ENCODE assay signal across 13 cellular contexts in genomic region chr1:9164919-9165318, GRCh38. TPM values are rescaled to one million over a fixed set of nuclear protein-coding genes. Genes with fewer than 3 reads are reported as not detected.
A peak's percentile ranks its signal among the peaks of the same experiment; 100 is the strongest.
DNase-seq lines count a peak whose midpoint lies in the region; ATAC-seq, FAIRE-seq and TF ChIP-seq lines count a peak whose summit lies in the region.
"Had no signal": no experiment of that assay in that cellular context is flagged by ENCODE, and none has a peak within 500 bp of the region (broad histone marks: within the 10 kb centered on the region; RNA-seq: fewer than 3 reads in every experiment).

No MANE protein-coding gene starts in this region.

- no peak for ATAC-seq in stimulated activated memory B cell treated with anti-CD40 and anti-IgM and Interleukin-4, amounts not matched to agents 10 μg/mL and 1 μg/mL and 100 μg/mL, for 72 hours
- ATAC-seq in GM19023 (IDR thresholded peaks at IDR 0.05; ENCODE audit: unreplicated experiment) (no peak), omental fat pad (ENCODE audit: low FRiP score) (no peak)

- POLR2A ChIA-PET in PC-9 (lab: Charles Lee; ENCODE audit: unreplicated experiment), result interaction anchor here (0.6 kb wide), 2 partner anchors 32 to 35 kb away, joined by 4 to 6 read pairs; no protein-coding TSS in a partner anchor

- no peak overlapping the region for H3K4me3 Mint-ChIP-seq in stimulated activated memory B cell treated with anti-CD40 and anti-IgM and Interleukin-4, amounts not matched to agents 10 μg/mL and 1 μg/mL and 100 μg/mL, for 72 hours
- H3K4me3 Mint-ChIP-seq: activated CD4-positive, alpha-beta T cell treated with anti-CD3 and anti-CD28 coated beads, Interleukin-2, amount 10 ng/mL, durations not matched to agents 7 days and 5 days had no signal

- peak overlapping the region; percentile 59 for H3K4me2 ChIP-seq in PC-9

- H3K4me1 Mint-ChIP-seq in stimulated activated memory B cell treated with anti-CD40 and anti-IgM and Interleukin-4, amounts not matched to agents 10 μg/mL and 1 μg/mL and 100 μg/mL, for 72 hours, result peaks cover 52% of the 10 kb centered on the region

- H3K27me3 Mint-ChIP-seq in stimulated activated memory B cell treated with anti-CD40 and anti-IgM and Interleukin-4, amounts not matched to agents 10 μg/mL and 1 μg/mL and 100 μg/mL, for 72 hours, result no peaks in the 10 kb centered on the region
- H3K27me3 Mint-ChIP-seq: activated CD4-positive, alpha-beta T cell treated with anti-CD3 and anti-CD28 coated beads, Interleukin-2, amount 10 ng/mL, durations not matched to agents 7 days and 5 days had no signal

- 80% methylated on average over 1 of the region's 7 CpGs; no CpG with 5 or more reads in 1 of the 2 donors for WGBS in esophagus squamous epithelium, 2 donors

- no peaks in the 10 kb centered on the region for H3K79me2 ChIP-seq in PC-9 (ENCODE audit: low read depth)

- H2AFZ ChIP-seq in PC-9, result no peak overlapping the region

- no peaks in the 10 kb centered on the region for H3K27me3 ChIP-seq in PC-9 (ENCODE audit: insufficient read depth, low read depth)
- H3K27me3 ChIP-seq in esophagus squamous epithelium, result no peaks in the 10 kb centered on the region

- TF ChIP-seq CTCF in PC-9 (conservative IDR thresholded peaks at IDR 0.05) (no peak), esophagus squamous epithelium (IDR thresholded peaks at IDR 0.05) (no peak), omental fat pad (IDR thresholded peaks at IDR 0.05) (no peak)

- no peaks in the 10 kb centered on the region for H3K36me3 ChIP-seq in PC-9 (ENCODE audit: low read depth)
- no peaks in the 10 kb centered on the region for H3K36me3 ChIP-seq in esophagus squamous epithelium

- no peaks in the 10 kb centered on the region for H3K9me3 Mint-ChIP-seq in stimulated activated memory B cell treated with anti-CD40 and anti-IgM and Interleukin-4, amounts not matched to agents 10 μg/mL and 1 μg/mL and 100 μg/mL, for 72 hours
- H3K9me3 Mint-ChIP-seq: activated CD4-positive, alpha-beta T cell treated with anti-CD3 and anti-CD28 coated beads, Interleukin-2, amount 10 ng/mL, durations not matched to agents 7 days and 5 days had no signal

- H3K9me2 ChIP-seq in PC-9 (ENCODE audit: insufficient read depth), result no peaks in the 10 kb centered on the region

- H3K4me1 ChIP-seq in PC-9 (replicated peaks; ENCODE audit: insufficient read depth), result peaks cover 45% of the 10 kb centered on the region
- peaks cover 37 to 74% (median 39%) of the 10 kb centered on the region in 3 donors for H3K4me1 ChIP-seq in esophagus squamous epithelium

- TF ChIP-seq POLR2A in GM12892 (IDR thresholded peaks at IDR 0.05; ENCODE audit: low read depth, low read length) (0 out of 2 replicates have a peak, but pooled peaks have one; percentile 15), esophagus squamous epithelium (IDR thresholded peaks at IDR 0.05) (no peak)

- H4K20me1 ChIP-seq in PC-9 (ENCODE audit: insufficient read depth), result no peaks in the 10 kb centered on the region

- intact Hi-C loops in PC-9 (cut with micrococcal nuclease; ENCODE audit: unreplicated experiment), result loop anchor here (2.0 kb wide), 1 partner anchor 16 kb away; no protein-coding TSS in a partner anchor
- intact Hi-C loops in esophagus squamous epithelium (cut with DNase I), result no loop called here

- H3F3A ChIP-seq in PC-9 (ENCODE audit: insufficient read depth, low read depth), result peaks cover 31% of the 10 kb centered on the region

- no TSS peak for BruUV-seq in PC-9 (replicated peaks; lab: Mats Ljungman, UMichigan)

- H3K36me3 Mint-ChIP-seq in stimulated activated memory B cell treated with anti-CD40 and anti-IgM and Interleukin-4, amounts not matched to agents 10 μg/mL and 1 μg/mL and 100 μg/mL, for 72 hours, result peaks cover 5% of the 10 kb centered on the region

- no peak overlapping the region for H3K4me3 ChIP-seq in PC-9
- H3K4me3 ChIP-seq in esophagus squamous epithelium, result no peak overlapping the region

- peak overlapping the region; percentile 93 for H3K27ac Mint-ChIP-seq in stimulated activated memory B cell treated with anti-CD40 and anti-IgM and Interleukin-4, amounts not matched to agents 10 μg/mL and 1 μg/mL and 100 μg/mL, for 72 hours
- H3K27ac Mint-ChIP-seq: activated CD4-positive, alpha-beta T cell treated with anti-CD3 and anti-CD28 coated beads, Interleukin-2, amount 10 ng/mL, durations not matched to agents 7 days and 5 days had no signal

- peak; percentile 83 for FAIRE-seq in GM12892 (lab: Jason Lieb, UNC)

- H3K9me3 ChIP-seq in PC-9 (ENCODE audit: insufficient read depth, low read depth), result no peaks in the 10 kb centered on the region
- H3K9me3 ChIP-seq in esophagus squamous epithelium, result no peaks in the 10 kb centered on the region

- CTCF ChIA-PET in PC-9 (lab: Charles Lee), result interaction anchor here (0.6 to 1.1 kb wide), 4 partner anchors 16 to 54 kb away, joined by 3 to 8 read pairs (median 4); no protein-coding TSS in a partner anchor

- no peak for DNase-seq in GM12892 (ENCODE audit: insufficient read length)
- DNase-seq in PC-9, result peak; percentile 25 to 75
- no peak for DNase-seq in esophagus squamous epithelium (lab: John Stamatoyannopoulos, UW)
- DNase-seq in iPS-NIHi11 (ENCODE audit: low spot score), result no peak
- DNase-seq in H4 (ENCODE audit: low spot score), result no peak
- DNase-seq in omental fat pad (ENCODE audit: low spot score), result no peak
- DNase-seq: activated CD4-positive, alpha-beta T cell treated with anti-CD3 and anti-CD28 coated beads, Interleukin-2, amount 10 ng/mL, durations not matched to agents 7 days and 5 days; activated gamma-delta T cell; DMS153; NCI-H1105; NCI-H774 had no signal

- peak overlapping the region; percentile 85 for H3K27ac ChIP-seq in PC-9
- H3K27ac ChIP-seq in esophagus squamous epithelium, result peak overlapping the region; percentile 90 to 96 (median 94)

RNA-seq across cellular contexts. Expression of gene GPR157, which starts 36.0 kb away (rescaled TPM):
- 7.4 TPM for polyA plus RNA-seq in GM12892 (2012; ENCODE audit: missing spikeins)
- total RNA-seq in PC-9 (2021) (9.0 and 10.6 TPM in 2 replicates), esophagus squamous epithelium (10 to 100 TPM; 28.5 to 57.4 (median 30.2) TPM), omental fat pad (1 to 10 TPM; 1.6 to 8.8 (median 6.9) TPM)
- total RNA-seq in H4 (2014; rRNA removed; shearing (Covaris generic)), result 1.9 TPM in 2 replicates

Comparison
In these comparisons a context has a peak if more than half of its experiments do, and no peak if none do; other contexts are left out.
1. DNase-seq: peak in PC-9 (2 of 2); none in GM12892 (single experiment), esophagus squamous epithelium (single experiment), iPS-NIHi11 (single experiment), H4 (single experiment) and omental fat pad (single experiment).